21 cellular contexts compared by ENCODE assay signal in the genomic region with DNA sequence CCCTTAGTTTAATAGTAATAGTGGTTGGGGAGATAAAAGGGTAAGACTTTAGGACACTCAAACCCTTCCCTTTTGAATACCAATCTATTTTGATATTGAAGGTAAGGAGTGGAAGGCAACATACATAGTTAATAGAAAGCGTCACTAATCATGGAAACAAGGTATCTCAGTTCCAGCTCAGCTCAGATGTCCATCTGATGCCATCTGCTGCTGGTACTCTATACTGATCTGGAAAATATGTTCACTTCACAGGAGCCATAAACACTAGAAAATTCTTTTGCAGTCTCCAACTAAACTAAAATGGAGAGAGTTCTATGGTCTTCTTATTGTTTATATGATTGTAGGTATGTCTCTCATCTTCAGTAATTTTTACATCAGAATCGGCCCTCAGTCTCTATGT.
"Had no signal": no experiment of that assay in that cellular context is flagged by ENCODE, and none has a peak within 500 bp of the region (broad histone marks: within the 10 kb centered on the region; RNA-seq: fewer than 3 reads in every experiment).

No MANE protein-coding gene starts in this region.

- H3K4me3 ChIP-seq: heart left ventricle, lung, neural progenitor cell, transverse colon had no signal

- ATAC-seq: activated CD4-positive, CD25-positive, alpha-beta regulatory T cell treated with anti-CD3 and anti-CD28 coated beads, Interleukin-2, amount 50 U/mL, for 24 hours; activated CD8-positive, alpha-beta memory T cell treated with anti-CD3 and anti-CD28 coated beads, Interleukin-2, amount 10 ng/mL, durations not matched to agents 7 days and 5 days; activated CD8-positive, alpha-beta T cell treated with anti-CD3 and anti-CD28 coated beads for 36 hours; activated naive CD8-positive, alpha-beta T cell treated with anti-CD3 and anti-CD28 coated beads, Interleukin-2, amount 50 U/mL, for 24 hours; heart left ventricle; left lobe of liver; naive thymus-derived CD8-positive, alpha-beta T cell; sciatic nerve; stimulated activated naive B cell treated with anti-CD40 and anti-IgM and Interleukin-4, amounts not matched to agents 10 μg/mL and 1 μg/mL and 100 μg/mL, for 72 hours had no signal

- H3K9me3 ChIP-seq: heart left ventricle, transverse colon had no signal

- H3K9ac ChIP-seq: neural progenitor cell had no signal

- H2AFZ ChIP-seq: neural progenitor cell had no signal

- H3K27ac ChIP-seq: heart left ventricle, neural progenitor cell, transverse colon had no signal

- H3K36me3 ChIP-seq: heart left ventricle, neural progenitor cell, transverse colon had no signal

- H3K4me1 ChIP-seq: heart left ventricle, neural progenitor cell, transverse colon had no signal

- H3K4me2 ChIP-seq: neural progenitor cell had no signal

- DNase-seq: activated CD4-positive, alpha-beta T cell treated with anti-CD3 and anti-CD28 coated beads, Interleukin-2, amount 10 ng/mL, durations not matched to agents 24 days and 14 days; activated CD8-positive, alpha-beta memory T cell treated with anti-CD3 and anti-CD28 coated beads, Interleukin-2, amount 10 ng/mL, durations not matched to agents 7 days and 5 days; activated CD8-positive, alpha-beta T cell treated with anti-CD3 and anti-CD28 coated beads for 36 hours; activated gamma-delta T cell; activated naive CD4-positive, alpha-beta T cell treated with anti-CD3 and anti-CD28 coated beads, Interleukin-2, amount 50 U/mL, for 16 hours; activated naive CD8-positive, alpha-beta T cell treated with anti-CD3 and anti-CD28 coated beads, Interleukin-2, amount 50 U/mL, for 24 hours; activated T-cell treated with anti-CD3 and anti-CD28 coated beads for 4 hours; cerebellar nuclear complex; cortex of kidney; effector CD4-positive, alpha-beta T cell; heart left ventricle; naive thymus-derived CD8-positive, alpha-beta T cell; stimulated activated CD4-positive, alpha-beta T cell treated with anti-CD3 and anti-CD28 coated beads, Interleukin-2, amount 100 ng/mL, for 48 hours; stimulated activated CD8-positive, alpha-beta memory T cell treated with anti-CD3 and anti-CD28 coated beads, Interleukin-4, amount 100 ng/mL, for 48 hours; stimulated activated naive B cell treated with anti-CD40 and anti-IgM and Interleukin-4, amounts not matched to agents 10 μg/mL and 1 μg/mL and 100 μg/mL, for 72 hours; transverse colon had no signal

- H3K27me3 ChIP-seq: heart left ventricle, neural progenitor cell, transverse colon had no signal
